Comparison of ENCODE assay signal across 25 cellular contexts in genomic region chr9:71665247-71665646, GRCh38.
"Had no signal": no experiment of that assay in that cellular context is flagged by ENCODE, and none has a peak within 500 bp of the region (broad histone marks: within the 10 kb centered on the region; RNA-seq: fewer than 3 reads in every experiment).

No MANE protein-coding gene starts in this region.

- H3K27me3 Mint-ChIP-seq: naive B cell; stimulated activated naive B cell treated with anti-CD40 and anti-IgM and Interleukin-4, amounts not matched to agents 10 μg/mL and 1 μg/mL and 100 μg/mL, for 72 hours; T-helper 17 cell had no signal

- H3K36me3 Mint-ChIP-seq: activated naive CD4-positive, alpha-beta T cell treated with anti-CD3 and anti-CD28 coated beads, Interleukin-2, amount 10 ng/mL, durations not matched to agents 7 days and 5 days; memory B cell; naive B cell; stimulated activated naive B cell treated with anti-CD40 and anti-IgM and Interleukin-4, amounts not matched to agents 10 μg/mL and 1 μg/mL and 100 μg/mL, for 72 hours had no signal

- H3K27ac ChIP-seq: cardiac muscle cell, gastrocnemius medialis, sigmoid colon, thoracic aorta, VCaP had no signal

- H3K36me3 ChIP-seq: cardiac muscle cell, gastrocnemius medialis, sigmoid colon, thoracic aorta had no signal

- H3K4me1 Mint-ChIP-seq: memory B cell had no signal

- H3K27me3 ChIP-seq: cardiac muscle cell, gastrocnemius medialis, sigmoid colon had no signal

- H3K4me3 Mint-ChIP-seq: activated CD4-positive, alpha-beta memory T cell treated with anti-CD3 and anti-CD28 coated beads, Interleukin-2, amount 10 ng/mL, durations not matched to agents 7 days and 5 days; activated CD4-positive, alpha-beta T cell treated with anti-CD3 and anti-CD28 coated beads, Interleukin-2, amount 10 ng/mL, durations not matched to agents 24 days and 14 days; activated CD8-positive, alpha-beta memory T cell treated with anti-CD3 and anti-CD28 coated beads, Interleukin-2, amount 10 ng/mL, durations not matched to agents 7 days and 5 days; activated naive CD4-positive, alpha-beta T cell treated with anti-CD3 and anti-CD28 coated beads, Interleukin-2, amount 10 ng/mL, durations not matched to agents 7 days and 5 days; endodermal cell; memory B cell; naive B cell; stimulated activated naive B cell treated with anti-CD40 and anti-IgM and Interleukin-4, amounts not matched to agents 10 μg/mL and 1 μg/mL and 100 μg/mL, for 72 hours; T-helper 17 cell had no signal

- H3K4me3 ChIP-seq: cardiac muscle cell, gastrocnemius medialis, sigmoid colon, thoracic aorta had no signal

- H3K9me3 Mint-ChIP-seq: activated CD4-positive, alpha-beta memory T cell treated with anti-CD3 and anti-CD28 coated beads, Interleukin-2, amount 10 ng/mL, durations not matched to agents 7 days and 5 days; activated naive CD4-positive, alpha-beta T cell treated with anti-CD3 and anti-CD28 coated beads, Interleukin-2, amount 10 ng/mL, durations not matched to agents 7 days and 5 days; endodermal cell; memory B cell; stimulated activated naive B cell treated with anti-CD40 and anti-IgM and Interleukin-4, amounts not matched to agents 10 μg/mL and 1 μg/mL and 100 μg/mL, for 72 hours had no signal

- H3K4me1 ChIP-seq: sigmoid colon had no signal

- DNase-seq: activated CD4-positive, alpha-beta memory T cell treated with anti-CD3 and anti-CD28 coated beads, Interleukin-2, amount 10 ng/mL, durations not matched to agents 7 days and 5 days; activated CD4-positive, alpha-beta T cell treated with anti-CD3 and anti-CD28 coated beads, Interleukin-2, amount 10 ng/mL, durations not matched to agents 24 days and 14 days; activated CD8-positive, alpha-beta memory T cell treated with anti-CD3 and anti-CD28 coated beads, Interleukin-2, amount 10 ng/mL, durations not matched to agents 7 days and 5 days; activated effector memory CD4-positive, alpha-beta T cell treated with anti-CD3 and anti-CD28 coated beads, Interleukin-2, amount 50 U/mL, for 16 hours; activated naive CD4-positive, alpha-beta T cell treated with anti-CD3 and anti-CD28 coated beads, Interleukin-2, amount 10 ng/mL, durations not matched to agents 7 days and 5 days; activated T-cell treated with anti-CD3 and anti-CD28 coated beads for 4 hours; amygdala; cortex of kidney; endodermal cell; erythroblast; gastrocnemius medialis; hypothalamus; left cardiac atrium; naive B cell; occipital lobe; sigmoid colon; stimulated activated CD4-positive, alpha-beta T cell treated with anti-CD3 and anti-CD28 coated beads, Interleukin-2, amount 100 ng/mL, for 48 hours; stimulated activated CD8-positive, alpha-beta memory T cell treated with anti-CD3 and anti-CD28 coated beads, Interleukin-4, amount 100 ng/mL, for 48 hours; stimulated activated naive B cell treated with anti-CD40 and anti-IgM and Interleukin-4, amounts not matched to agents 10 μg/mL and 1 μg/mL and 100 μg/mL, for 72 hours; T-helper 17 cell had no signal

- H3K9me3 ChIP-seq: gastrocnemius medialis, sigmoid colon, thoracic aorta had no signal

- H3K27ac Mint-ChIP-seq: activated CD4-positive, alpha-beta memory T cell treated with anti-CD3 and anti-CD28 coated beads, Interleukin-2, amount 10 ng/mL, durations not matched to agents 7 days and 5 days; activated CD4-positive, alpha-beta T cell treated with anti-CD3 and anti-CD28 coated beads, Interleukin-2, amount 10 ng/mL, durations not matched to agents 24 days and 14 days; activated CD8-positive, alpha-beta memory T cell treated with anti-CD3 and anti-CD28 coated beads, Interleukin-2, amount 10 ng/mL, durations not matched to agents 7 days and 5 days; activated naive CD4-positive, alpha-beta T cell treated with anti-CD3 and anti-CD28 coated beads, Interleukin-2, amount 10 ng/mL, durations not matched to agents 7 days and 5 days; endodermal cell; memory B cell; naive B cell; stimulated activated naive B cell treated with anti-CD40 and anti-IgM and Interleukin-4, amounts not matched to agents 10 μg/mL and 1 μg/mL and 100 μg/mL, for 72 hours; T-helper 17 cell had no signal

- ATAC-seq: activated CD4-positive, CD25-positive, alpha-beta regulatory T cell treated with anti-CD3 and anti-CD28 coated beads, Interleukin-2, amount 50 U/mL, for 24 hours; activated CD8-positive, alpha-beta memory T cell treated with anti-CD3 and anti-CD28 coated beads, Interleukin-2, amount 10 ng/mL, durations not matched to agents 7 days and 5 days; gastrocnemius medialis; left cardiac atrium; stimulated activated naive B cell treated with anti-CD40 and anti-IgM and Interleukin-4, amounts not matched to agents 10 μg/mL and 1 μg/mL and 100 μg/mL, for 72 hours; T-helper 17 cell had no signal
